In genomic region chr20:48489046-48489463, GRCh38 we compare ENCODE assay signal across 15 cellular contexts.
A peak's percentile ranks its signal among the peaks of the same experiment; 100 is the strongest.
DNase-seq lines count a peak whose midpoint lies in the region; ATAC-seq lines count a peak whose summit lies in the region.
"Had no signal": no experiment of that assay in that cellular context is flagged by ENCODE, and none has a peak within 500 bp of the region (broad histone marks: within the 10 kb centered on the region; RNA-seq: fewer than 3 reads in every experiment).

No MANE protein-coding gene starts in this region.

- peak overlapping the region; percentile 87 for H2BK15ac ChIP-seq in neuronal stem cell (ENCODE audit: low read length)

- peak overlapping the region; percentile 84 for H3K4ac ChIP-seq in neuronal stem cell (ENCODE audit: low read length)

- H4K91ac ChIP-seq in neuronal stem cell (ENCODE audit: low read depth, low read length, poor library complexity), result peak overlapping the region; percentile 43

- intact Hi-C loops in Right ventricle myocardium superior (cut with DNase I), result no loop called here

- no peak overlapping the region for H2BK120ac ChIP-seq in neuronal stem cell (ENCODE audit: low read depth, low read length)

- no peak overlapping the region for H3K4me3 ChIP-seq in neuronal stem cell (ENCODE audit: low read length in 2 of 2)
- H3K4me3 ChIP-seq: lower lobe of right lung, SJSA1, thyroid gland had no signal

- no peak overlapping the region for H3K27ac ChIP-seq in neuronal stem cell (replicated peaks; ENCODE audit: low read length)
- H3K27ac ChIP-seq: epithelial cell of prostate, lower lobe of right lung, SJSA1, thyroid gland had no signal

- no peaks in the 10 kb centered on the region for H3K9me3 ChIP-seq in neuronal stem cell (replicated peaks in 1 of 2; ENCODE audit: control insufficient read depth in 2 of 2, insufficient read depth in 1 of 2, low read depth in 1 of 2, low read length in 2 of 2)
- H3K9me3 ChIP-seq: lower lobe of right lung, SJSA1, thyroid gland had no signal

- H3K14ac ChIP-seq in neuronal stem cell (ENCODE audit: low read length), result peak overlapping the region; percentile 6

- H2AFZ ChIP-seq in neuronal stem cell (ENCODE audit: low read length), result no peak overlapping the region

- peaks cover 0 to 3% (median 0%) of the 10 kb centered on the region in 3 experiments for H3K27me3 ChIP-seq in neuronal stem cell (ENCODE audit: control insufficient read depth in 3 of 3, insufficient read depth in 3 of 3, low read depth in 1 of 3, low read length in 3 of 3)
- H3K27me3 ChIP-seq: thyroid gland had no signal

- H3K79me1 ChIP-seq in neuronal stem cell (ENCODE audit: low read depth, low read length), result no peaks in the 10 kb centered on the region

- no peak overlapping the region for H3K4me2 ChIP-seq in neuronal stem cell (ENCODE audit: insufficient read depth, low read length, poor library complexity, severe bottlenecking)

- WGBS in neuronal stem cell (ENCODE audit: extremely low coverage in 2 of 2, insufficient read length in 2 of 2, insufficient replicate concordance in 1 of 2), 2 donors, result no CpG with 5 or more reads among the region's 12 CpGs

- peak overlapping the region; percentile 52 for H3K18ac ChIP-seq in neuronal stem cell (ENCODE audit: low read length)

- ATAC-seq in GM18502 (IDR thresholded peaks at IDR 0.05; ENCODE audit: poor library complexity, unreplicated experiment), result peak; percentile 27
- peak; percentile 36 for ATAC-seq in GM21390 (IDR thresholded peaks at IDR 0.05; ENCODE audit: unreplicated experiment)
- ATAC-seq in HG03432 (IDR thresholded peaks at IDR 0.05; ENCODE audit: unreplicated experiment), result peak; percentile 41
- no peak for ATAC-seq in Right ventricle myocardium superior (ENCODE audit: poor library complexity)
- ATAC-seq: activated CD8-positive, alpha-beta memory T cell treated with anti-CD3 and anti-CD28 coated beads, Interleukin-2, amount 10 ng/mL, durations not matched to agents 7 days and 5 days; lower lobe of right lung had no signal

- H2BK12ac ChIP-seq in neuronal stem cell (ENCODE audit: low read length), result peak overlapping the region; percentile 84

- H2AK5ac ChIP-seq in neuronal stem cell (ENCODE audit: low read depth, low read length), result peak overlapping the region; percentile 74

- H3K23ac ChIP-seq in neuronal stem cell (ENCODE audit: low read depth, low read length, poor library complexity), result no peak overlapping the region

- peak overlapping the region; percentile 39 for H2BK5ac ChIP-seq in neuronal stem cell (ENCODE audit: low read length)

- H3K4me1 ChIP-seq in neuronal stem cell (ENCODE audit: control insufficient read depth in 2 of 2, insufficient read depth in 1 of 2, low read depth in 1 of 2, low read length in 2 of 2), result peaks cover 0 to 19% of the 10 kb centered on the region in 2 donors
- H3K4me1 ChIP-seq: lower lobe of right lung, SJSA1, thyroid gland had no signal

- no peak for DNase-seq in neuronal stem cell (ENCODE audit: low spot score)
- no peak for DNase-seq in stimulated activated CD4-positive, alpha-beta T cell treated with anti-CD3 and anti-CD28 coated beads, Interleukin-2, amount 100 ng/mL, for 24 hours
- no peak for DNase-seq in NCI-H1436 (lab: John Stamatoyannopoulos, UW)
- DNase-seq in Right ventricle myocardium superior, result no peak
- DNase-seq: activated CD4-positive, alpha-beta T cell treated with anti-CD3 and anti-CD28 coated beads for 1 hour; activated CD8-positive, alpha-beta memory T cell treated with anti-CD3 and anti-CD28 coated beads, Interleukin-2, amount 10 ng/mL, durations not matched to agents 7 days and 5 days; DMS153; lower lobe of right lung; NCI-H1436 treated with DMSO at 0.1 percent for 48 hours; thyroid gland had no signal

- H4K8ac ChIP-seq in neuronal stem cell (ENCODE audit: low read depth, low read length), result no peak overlapping the region

- H3K36me3 ChIP-seq in neuronal stem cell (replicated peaks in 1 of 2; ENCODE audit: control insufficient read depth in 2 of 2, insufficient read depth in 2 of 2, low read length in 2 of 2), result no peaks in the 10 kb centered on the region
- H3K36me3 ChIP-seq: lower lobe of right lung, SJSA1, thyroid gland had no signal

- H3K9ac ChIP-seq in neuronal stem cell (ENCODE audit: low read depth, low read length, poor library complexity), result no peak overlapping the region
